In the genomic region with DNA sequence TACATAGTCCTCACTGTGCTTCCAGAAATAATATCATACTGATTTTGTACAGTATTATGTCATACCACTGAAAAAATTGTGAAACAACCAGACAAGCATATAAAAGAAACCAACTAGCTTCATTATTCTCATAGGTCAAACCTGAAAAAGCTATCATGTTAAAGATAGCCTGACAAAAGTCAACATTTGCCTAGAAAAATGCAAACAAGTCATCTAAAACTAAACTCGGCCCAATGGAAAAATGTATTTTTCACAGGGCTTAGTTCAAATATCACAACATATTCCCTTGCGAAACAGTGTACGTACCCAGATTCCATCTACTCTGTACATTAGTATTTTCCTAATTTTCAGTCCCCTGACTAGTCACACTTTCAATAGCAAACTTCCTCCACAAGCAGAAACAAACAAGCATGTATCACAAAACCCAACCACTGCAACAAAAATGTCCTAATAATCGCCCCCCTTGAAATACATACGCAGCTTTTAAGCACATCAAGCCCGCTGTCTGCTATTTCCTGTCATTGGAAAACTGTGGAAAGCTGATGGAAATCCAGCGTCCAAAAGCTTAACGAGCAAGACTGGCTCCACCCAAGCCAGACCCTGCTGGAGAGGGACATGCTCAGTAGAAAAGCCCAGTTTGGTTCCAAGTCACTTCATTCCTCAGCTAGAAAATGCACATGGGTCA, we compare ENCODE assay signal across 15 cellular contexts.
A peak's percentile ranks its signal among the peaks of the same experiment; 100 is the strongest.
DNase-seq lines count a peak whose midpoint lies in the region; ATAC-seq, FAIRE-seq and TF ChIP-seq lines count a peak whose summit lies in the region.
"Had no signal": no experiment of that assay in that cellular context is flagged by ENCODE, and none has a peak within 500 bp of the region (broad histone marks: within the 10 kb centered on the region; RNA-seq: fewer than 3 reads in every experiment).

No MANE protein-coding gene starts in this region.

- H3K36me3 ChIP-seq in astrocyte (ENCODE audit: insufficient read depth, low read length) = no peaks in the 10 kb centered on the region
- H3K36me3 ChIP-seq in heart right ventricle = no peaks in the 10 kb centered on the region
- no peaks in the 10 kb centered on the region for H3K36me3 ChIP-seq in psoas muscle (ENCODE audit: insufficient read depth in 1 of 2, low read depth in 1 of 2)

- H3K27me3 ChIP-seq in astrocyte (ENCODE audit: insufficient read depth, low read length) (no peaks in the 10 kb centered on the region), heart right ventricle (no peaks in the 10 kb centered on the region), psoas muscle (ENCODE audit: insufficient read depth in 3 of 3, low read length in 2 of 3) (no peaks in the 10 kb centered on the region)

- H3K4me3 ChIP-seq in astrocyte (ENCODE audit: insufficient read depth, low read depth, low read length) (no peak overlapping the region), heart right ventricle (peak overlapping the region; percentile 15 to 61 (median 50)), psoas muscle (peak overlapping the region; percentile 54)

- H3K27me3 Mint-ChIP-seq in astrocyte (ENCODE audit: low read depth, unreplicated experiment) = no peaks in the 10 kb centered on the region
- H3K27me3 Mint-ChIP-seq: activated CD4-positive, alpha-beta memory T cell treated with anti-CD3 and anti-CD28 coated beads for 36 hours; brain had no signal

- peaks cover 2% of the 10 kb centered on the region for H3K9me3 Mint-ChIP-seq in astrocyte (ENCODE audit: unreplicated experiment)
- H3K9me3 Mint-ChIP-seq: activated CD4-positive, alpha-beta memory T cell treated with anti-CD3 and anti-CD28 coated beads for 36 hours; brain had no signal

- no peaks in the 10 kb centered on the region for H3K9me3 ChIP-seq in astrocyte (ENCODE audit: insufficient read depth, low read depth, low read length)
- H3K9me3 ChIP-seq in heart right ventricle = no peaks in the 10 kb centered on the region
- no peaks in the 10 kb centered on the region for H3K9me3 ChIP-seq in psoas muscle

- no peak overlapping the region for H3K27ac ChIP-seq in astrocyte (ENCODE audit: low read depth, low read length)
- H3K27ac ChIP-seq in heart right ventricle = peak overlapping the region; percentile 9 to 82 (median 79)
- peak overlapping the region; percentile 58 for H3K27ac ChIP-seq in psoas muscle
- H3K27ac ChIP-seq: C4-2B had no signal

- H2AFZ ChIP-seq in astrocyte (ENCODE audit: low read depth, low read length) = no peak overlapping the region

- TF ChIP-seq CTCF in astrocyte (IDR thresholded peaks at IDR 0.05; ENCODE audit: insufficient read depth, low read depth, low read length) = no peak
- no peak for TF ChIP-seq CTCF in heart right ventricle (IDR thresholded peaks at IDR 0.05)
- no peak for TF ChIP-seq CTCF in psoas muscle (IDR thresholded peaks at IDR 0.05)

- H3K36me3 Mint-ChIP-seq in astrocyte (ENCODE audit: low read depth, unreplicated experiment) = no peaks in the 10 kb centered on the region
- H3K36me3 Mint-ChIP-seq: activated CD4-positive, alpha-beta memory T cell treated with anti-CD3 and anti-CD28 coated beads for 36 hours; brain had no signal

- H3K79me2 ChIP-seq in astrocyte (ENCODE audit: insufficient read depth, low read length) = peaks cover 48% of the 10 kb centered on the region

- ATAC-seq in heart right ventricle = peak; percentile 68 to 90 (median 84)
- ATAC-seq in psoas muscle = peak in 1 of 4 donors; percentile 69
- ATAC-seq in GM21367 (IDR thresholded peaks at IDR 0.05; ENCODE audit: unreplicated experiment) = no peak

- intact Hi-C loops in heart right ventricle (cut with DNase I) (loop anchor here in 7 of 10 donors (5.0 to 10.0 kb wide), 6 partner anchors 32 to 145 kb away; a partner anchor contains a TSS), psoas muscle (cut with DNase I) (no loop called here), posterior cingulate gyrus (cut with DNase I) (no loop called here)

- H4K20me1 ChIP-seq in astrocyte (ENCODE audit: insufficient read depth, low read length) = peaks cover 6% of the 10 kb centered on the region

- peaks cover 52% of the 10 kb centered on the region for H3K4me1 Mint-ChIP-seq in astrocyte (ENCODE audit: low read depth, unreplicated experiment)

- no peak overlapping the region for H3K4me3 Mint-ChIP-seq in astrocyte (ENCODE audit: unreplicated experiment)
- H3K4me3 Mint-ChIP-seq: activated CD4-positive, alpha-beta memory T cell treated with anti-CD3 and anti-CD28 coated beads for 36 hours had no signal

- 29 to 52% methylated on average over 8 of the region's 8 CpGs for WGBS in heart right ventricle, 2 donors
- whole genome bisulfite sequencing in psoas muscle, 3 donors = 19 to 31% (median 23%) methylated on average over 8 of the region's 8 CpGs

- FAIRE-seq in astrocyte (lab: Jason Lieb, UNC) = peak; percentile 41
- FAIRE-seq: GM18507, islet of Langerhans had no signal

- H3K4me1 ChIP-seq in astrocyte (ENCODE audit: insufficient read depth, low read length) = peaks cover 15% of the 10 kb centered on the region
- peaks cover 0 to 56% (median 45%) of the 10 kb centered on the region in 9 donors for H3K4me1 ChIP-seq in heart right ventricle
- peaks cover 15% of the 10 kb centered on the region for H3K4me1 ChIP-seq in psoas muscle

- DNase-seq in AG20443 (ENCODE audit: low spot score) (peak; percentile 69), astrocyte (ENCODE audit: low read depth) (no peak), heart right ventricle (peak; percentile 38 to 66), psoas muscle (peak in 1 of 2 donors; percentile 66), ureter (ENCODE audit: low spot score) (no peak), amniotic stem cell (lab: John Stamatoyannopoulos, UW) (no peak), posterior cingulate gyrus (no peak)
- DNase-seq: activated CD4-positive, alpha-beta memory T cell treated with anti-CD3 and anti-CD28 coated beads for 36 hours; H7; NCI-H1930 had no signal

- no peak overlapping the region for H3K9ac ChIP-seq in astrocyte (ENCODE audit: low read length)

- H3K27ac Mint-ChIP-seq in astrocyte (ENCODE audit: unreplicated experiment) = peak overlapping the region; percentile 3
- H3K27ac Mint-ChIP-seq: activated CD4-positive, alpha-beta memory T cell treated with anti-CD3 and anti-CD28 coated beads for 36 hours had no signal

- peak overlapping the region; percentile 60 for H3K4me2 ChIP-seq in astrocyte (ENCODE audit: low read length)

Comparison
In these comparisons a context has a peak if more than half of its experiments do, and no peak if none do; other contexts are left out.
1. DNase-seq: peak in AG20443 (single experiment) and heart right ventricle (2 of 2); none in astrocyte (single experiment), ureter (single experiment), amniotic stem cell (single experiment) and posterior cingulate gyrus (0 of 10).
2. intact Hi-C loops: an anchor here in heart right ventricle (5.0 to 10.0 kb wide); none called in psoas muscle and posterior cingulate gyrus.